ENCODE assay signal across 13 cellular contexts in the genomic region with DNA sequence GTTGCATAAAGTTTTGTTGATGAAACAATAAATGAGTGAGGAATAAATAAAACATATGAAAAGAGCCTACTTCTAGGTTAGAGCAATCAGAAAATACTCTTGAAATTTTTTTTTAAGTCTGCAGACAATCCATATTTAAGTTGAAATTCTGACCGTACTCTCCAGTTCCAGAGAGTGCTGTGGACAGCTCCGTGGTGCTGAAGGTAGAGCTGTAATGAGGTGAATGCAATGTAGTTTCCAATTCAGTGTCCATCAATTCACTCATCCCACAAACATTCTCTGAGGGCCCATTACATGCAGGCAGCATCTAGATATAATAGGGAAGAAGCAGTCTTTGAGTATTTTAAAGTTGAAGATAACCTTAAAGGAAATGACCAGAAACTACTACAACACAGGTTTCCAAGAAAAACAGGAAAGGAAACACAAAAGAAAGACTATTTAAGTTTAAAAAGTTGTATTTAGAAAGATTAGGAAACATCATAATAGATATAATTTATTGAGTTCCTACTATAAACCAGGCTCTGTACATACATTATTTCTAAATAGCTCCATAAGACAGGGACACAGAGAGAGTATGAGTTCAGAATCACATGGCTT. TPM values are rescaled to one million over a fixed set of nuclear protein-coding genes. Genes with fewer than 3 reads are reported as not detected.
DNase-seq lines count a peak whose midpoint lies in the region; ATAC-seq, FAIRE-seq and TF ChIP-seq lines count a peak whose summit lies in the region.
"Had no signal": no experiment of that assay in that cellular context is flagged by ENCODE, and none has a peak within 500 bp of the region (broad histone marks: within the 10 kb centered on the region; RNA-seq: fewer than 3 reads in every experiment).

No MANE protein-coding gene starts in this region.

- CTCF ChIA-PET in RWPE1 (lab: Yijun Ruan, JAX): interaction anchor here (1.1 kb wide), 1 partner anchor 33 kb away, joined by 5 read pairs; no protein-coding TSS in a partner anchor

- peaks cover 7% of the 10 kb centered on the region for H3K27me3 ChIP-seq in lower lobe of right lung (ENCODE audit: low read depth)
- H3K27me3 ChIP-seq: BLaER1 treated with 17β-estradiol and CSF1 and Interleukin-3, amounts not matched to agents 10 nM and 100 nM; right atrium auricular region had no signal

- H3K4me3 ChIP-seq in fibroblast of mammary gland (ENCODE audit: control insufficient read depth, low read depth, low read length) (no peak overlapping the region), lower lobe of right lung (no peak overlapping the region)
- H3K4me3 ChIP-seq: BLaER1 treated with 17β-estradiol and CSF1 and Interleukin-3, amounts not matched to agents 10 nM and 100 nM; right atrium auricular region had no signal

- POLR2A ChIA-PET in RWPE1 (lab: Yijun Ruan, JAX; ENCODE audit: low non-redundant PET): no interaction called here

- no peak for ATAC-seq in lower lobe of right lung
- no peak for ATAC-seq in HG02610 (IDR thresholded peaks at IDR 0.05; ENCODE audit: unreplicated experiment)

- no peaks in the 10 kb centered on the region for H3K9me3 ChIP-seq in lower lobe of right lung
- H3K9me3 ChIP-seq: BLaER1 treated with 17β-estradiol and CSF1 and Interleukin-3, amounts not matched to agents 10 nM and 100 nM; right atrium auricular region had no signal

- H3K27ac ChIP-seq in RWPE1: no peak overlapping the region
- no peak overlapping the region for H3K27ac ChIP-seq in substantia nigra (ENCODE audit: low read depth, low read length, poor library complexity, severe bottlenecking)
- H3K27ac ChIP-seq in lower lobe of right lung: no peak overlapping the region
- H3K27ac ChIP-seq: right atrium auricular region had no signal

- no peaks in the 10 kb centered on the region for H3K36me3 ChIP-seq in lower lobe of right lung
- H3K36me3 ChIP-seq: BLaER1 treated with 17β-estradiol and CSF1 and Interleukin-3, amounts not matched to agents 10 nM and 100 nM; right atrium auricular region had no signal

- intact Hi-C loops in lower lobe of right lung (cut with DNase I): no loop called here

- H3K4me1 ChIP-seq in lower lobe of right lung: no peaks in the 10 kb centered on the region
- H3K4me1 ChIP-seq: right atrium auricular region had no signal

- DNase-seq in stimulated activated CD4-positive, alpha-beta T cell treated with anti-CD3 and anti-CD28 coated beads, Interleukin-15, amount 100 ng/mL, for 24 hours: peak; percentile 5
- DNase-seq in stimulated activated CD4-positive, alpha-beta T cell treated with anti-CD3 and anti-CD28 coated beads, Interleukin-4, amount 100 ng/mL, for 4 hours: no peak
- DNase-seq in RWPE1 (ENCODE audit: low spot score) (peak; percentile 28), fibroblast of mammary gland (ENCODE audit: low read depth) (peak; percentile 16), urothelium cell line (ENCODE audit: low spot score) (peak; percentile 30), substantia nigra (lab: John Stamatoyannopoulos, UW) (no peak), lower lobe of right lung (no peak)
- DNase-seq: amygdala, SHP77 treated with DMSO at 0.1 percent for 48 hours had no signal

- TF ChIP-seq CTCF in RWPE1 (conservative IDR thresholded peaks at IDR 0.05; ENCODE audit: low read depth): no peak
- no peak for TF ChIP-seq CTCF in fibroblast of mammary gland (conservative IDR thresholded peaks at IDR 0.05; ENCODE audit: control insufficient read depth, insufficient read depth, low read depth, low read length)
- no peak for TF ChIP-seq CTCF in lower lobe of right lung (IDR thresholded peaks at IDR 0.05)

- FAIRE-seq in urothelium cell line (lab: Jason Lieb, UNC): no peak
- FAIRE-seq: GM19239 had no signal

RNA-seq across cellular contexts. Expression of gene CRTAC1, which starts 44.0 kb away (rescaled TPM):
- total RNA-seq in lower lobe of right lung: 123 TPM

Comparison
In these comparisons a context has a peak if more than half of its experiments do, and no peak if none do; other contexts are left out.
1. DNase-seq: peak in stimulated activated CD4-positive, alpha-beta T cell treated with anti-CD3 and anti-CD28 coated beads, Interleukin-15, amount 100 ng/mL, for 24 hours (single experiment), RWPE1 (single experiment), fibroblast of mammary gland (single experiment) and urothelium cell line (single experiment); none in stimulated activated CD4-positive, alpha-beta T cell treated with anti-CD3 and anti-CD28 coated beads, Interleukin-4, amount 100 ng/mL, for 4 hours (0 of 2), substantia nigra (0 of 49) and lower lobe of right lung (single experiment).